In the genomic region with DNA sequence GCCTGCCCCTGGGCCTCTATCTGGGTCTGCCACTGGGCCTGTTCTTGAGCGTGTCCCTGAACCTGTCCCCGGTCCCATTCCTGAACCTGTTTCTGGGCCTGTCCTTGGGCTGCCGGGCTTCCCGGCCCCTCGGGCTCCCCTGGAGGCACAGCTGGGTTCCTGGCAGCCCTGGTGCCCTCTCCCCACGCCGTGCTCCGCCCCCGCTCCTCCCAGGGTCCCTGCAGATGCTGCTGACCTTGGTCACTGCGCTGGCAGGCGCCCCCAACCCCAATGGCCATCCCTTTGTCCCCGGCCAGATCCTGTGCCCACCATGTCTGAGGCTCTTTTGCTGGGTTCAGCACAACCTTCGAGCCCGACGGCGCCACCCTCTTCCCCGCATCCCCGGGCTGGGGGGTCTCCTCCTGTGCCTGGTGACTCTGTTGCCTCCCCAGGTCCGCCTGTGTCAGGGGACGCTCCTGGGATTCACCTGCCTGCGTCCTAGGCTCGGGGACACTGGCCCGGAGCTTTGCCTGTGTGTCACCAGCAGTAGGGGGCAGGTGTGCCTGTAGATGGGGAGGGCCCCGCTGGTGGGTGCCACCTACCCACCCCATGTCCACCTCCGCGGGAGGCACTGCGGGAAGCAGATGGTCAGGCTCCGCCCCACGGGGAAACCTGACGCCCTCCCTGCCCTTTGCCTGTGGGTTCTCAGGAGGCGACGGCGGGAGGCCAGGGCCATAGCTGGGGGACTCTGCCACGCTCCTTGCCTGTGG, we compare ENCODE assay signal across 17 cellular contexts. TPM values are rescaled to one million over a fixed set of nuclear protein-coding genes. Genes with fewer than 3 reads are reported as not detected.
A peak's percentile ranks its signal among the peaks of the same experiment; 100 is the strongest.
DNase-seq lines count a peak whose midpoint lies in the region; ATAC-seq and TF ChIP-seq lines count a peak whose summit lies in the region.
"Had no signal": no experiment of that assay in that cellular context is flagged by ENCODE, and none has a peak within 500 bp of the region (broad histone marks: within the 10 kb centered on the region; RNA-seq: fewer than 3 reads in every experiment).

No MANE protein-coding gene starts in this region.

- CTCF ChIA-PET in PC-9 (lab: Charles Lee): interaction anchor here (0.9 kb wide), 1 partner anchor 46 kb away, joined by 4 read pairs; no protein-coding TSS in a partner anchor

- DNase-seq in DMS153 (lab: John Stamatoyannopoulos, UW): peak; percentile 7
- no peak for DNase-seq in DMS153 treated with DMSO at 0.1 percent for 48 hours (lab: John Stamatoyannopoulos, UW; ENCODE audit: unreplicated experiment)
- DNase-seq in NCI-H1105 (lab: John Stamatoyannopoulos, UW): peak; percentile 82
- peak; percentile 19 for DNase-seq in SW480 (ENCODE audit: low spot score)
- DNase-seq in osteoblast (ENCODE audit: insufficient read length, low spot score, missing footprints): peak; percentile 49
- DNase-seq in G401 (ENCODE audit: low spot score): no peak
- no peak for DNase-seq in PC-9
- no peak for DNase-seq in omental fat pad (ENCODE audit: low spot score)
- DNase-seq: 8988T; activated CD4-positive, CD25-positive, alpha-beta regulatory T cell; NCI-H446 had no signal

- peaks cover 2% of the 10 kb centered on the region; the same call in 1 of the 2 replicates for H3F3A ChIP-seq in PC-9 (ENCODE audit: insufficient read depth, low read depth)

- H4K20me1 ChIP-seq in osteoblast (ENCODE audit: insufficient read depth, low read length): no peaks in the 10 kb centered on the region
- no peaks in the 10 kb centered on the region for H4K20me1 ChIP-seq in PC-9 (ENCODE audit: insufficient read depth)

- no peak overlapping the region for H3K27ac ChIP-seq in osteoblast (ENCODE audit: low read depth, low read length)
- no peak overlapping the region for H3K27ac ChIP-seq in PC-9
- H3K27ac ChIP-seq: cardiac muscle cell, prostate gland, thoracic aorta had no signal

- H3K4me2 ChIP-seq in osteoblast (ENCODE audit: insufficient read depth, low read length) (no peak overlapping the region), PC-9 (no peak overlapping the region)

- H3K4me1 ChIP-seq in osteoblast (ENCODE audit: insufficient read depth, low read length): no peaks in the 10 kb centered on the region
- peaks cover under 1% of the 10 kb centered on the region for H3K4me1 ChIP-seq in PC-9 (replicated peaks; ENCODE audit: insufficient read depth)
- H3K4me1 ChIP-seq: prostate gland had no signal

- H3K9me3 ChIP-seq in osteoblast (ENCODE audit: low read depth, low read length) (no peaks in the 10 kb centered on the region), PC-9 (ENCODE audit: insufficient read depth, low read depth) (no peaks in the 10 kb centered on the region)
- H3K9me3 ChIP-seq: gastroesophageal sphincter, prostate gland, thoracic aorta had no signal

- in situ Hi-C loops in G401 (cut with HindIII; ENCODE audit: low sequenced_read_pairs): no loop called here

- no peaks in the 10 kb centered on the region for H3K36me3 ChIP-seq in osteoblast (ENCODE audit: insufficient read depth, low read length)
- no peaks in the 10 kb centered on the region for H3K36me3 ChIP-seq in PC-9 (ENCODE audit: low read depth)
- H3K36me3 ChIP-seq: cardiac muscle cell, prostate gland had no signal

- no peak overlapping the region for H2AFZ ChIP-seq in osteoblast (ENCODE audit: low read length)
- no peak overlapping the region for H2AFZ ChIP-seq in PC-9

- no peaks in the 10 kb centered on the region for H3K9me2 ChIP-seq in PC-9 (ENCODE audit: insufficient read depth)

- no TSS peak for BruUV-seq in PC-9 (replicated peaks; lab: Mats Ljungman, UMichigan)

- H3K79me2 ChIP-seq in osteoblast (ENCODE audit: insufficient read depth, low read length) (no peaks in the 10 kb centered on the region), PC-9 (ENCODE audit: low read depth) (no peaks in the 10 kb centered on the region)

- no peak for ATAC-seq in omental fat pad (ENCODE audit: low FRiP score)
- ATAC-seq: gastroesophageal sphincter, Panc1 had no signal

- H3K4me3 ChIP-seq in osteoblast (ENCODE audit: insufficient read depth, low read length) (no peak overlapping the region), PC-9 (no peak overlapping the region)
- H3K4me3 ChIP-seq: cardiac muscle cell, gastroesophageal sphincter, prostate gland, thoracic aorta had no signal

- no peaks in the 10 kb centered on the region for H3K27me3 ChIP-seq in osteoblast (ENCODE audit: insufficient read depth, low read length)
- peaks cover 42% of the 10 kb centered on the region for H3K27me3 ChIP-seq in PC-9 (ENCODE audit: insufficient read depth, low read depth)
- H3K27me3 ChIP-seq: cardiac muscle cell had no signal

- intact Hi-C loops in PC-9 (cut with micrococcal nuclease; ENCODE audit: unreplicated experiment): no loop called here

- TF ChIP-seq CTCF in osteoblast (IDR thresholded peaks at IDR 0.05; ENCODE audit: extremely low read depth, low read depth, low read length) (no peak), PC-9 (conservative IDR thresholded peaks at IDR 0.05) (no peak), omental fat pad (IDR thresholded peaks at IDR 0.05) (no peak)

- POLR2A ChIA-PET in PC-9 (lab: Charles Lee; ENCODE audit: unreplicated experiment): no interaction called here

RNA-seq across cellular contexts. Expression of gene GRTP1, which starts 41.0 kb away (rescaled TPM):
- total RNA-seq in osteoblast (0.29 and 0.36 TPM in 2 replicates), PC-9 (2021) (22.2 and 22.9 TPM in 2 replicates), omental fat pad (1 to 10 TPM; 1.7 to 4.4 (median 2.1) TPM)
- 26.5 and 28.6 TPM in 2 replicates for total RNA-seq in G401 (2014; rRNA removed; shearing (Covaris generic))
- total RNA-seq: T-helper 1 cell treated with Interleukin-12 subunit alpha and Interleukin-12 subunit beta and Interleukin-4 antibody, amounts not matched to agents 30 ng/mL and 1 ng/mL, for 36 hours had no signal

RNA-seq across cellular contexts. Expression of gene ADPRHL1, which starts 48.4 kb away (rescaled TPM):
- total RNA-seq in osteoblast (3.8 and 5.1 TPM in 2 replicates), PC-9 (2021) (11.5 and 16.9 TPM in 2 replicates), omental fat pad (1 to 10 TPM in 3 of 4 donors, under 1 TPM in 1; 0.72 to 2.7 (median 1.7) TPM)
- total RNA-seq in G401 (2014; rRNA removed; shearing (Covaris generic)): 2.3 and 3.3 TPM in 2 replicates

Comparison
In these comparisons a context has a peak if more than half of its experiments do, and no peak if none do; other contexts are left out.
1. DNase-seq: peak in DMS153 (single experiment), NCI-H1105 (single experiment), SW480 (single experiment) and osteoblast (single experiment); none in DMS153 treated with DMSO at 0.1 percent for 48 hours (single experiment), G401 (single experiment), PC-9 (0 of 2) and omental fat pad (single experiment).